ENCODE assay signal across 27 cellular contexts in genomic region chr12:57528176-57528575, GRCh38.
"Had no signal": no experiment of that assay in that cellular context is flagged by ENCODE, and none has a peak within 500 bp of the region (broad histone marks: within the 10 kb centered on the region; RNA-seq: fewer than 3 reads in every experiment).

No MANE protein-coding gene starts in this region.

- H3K27ac Mint-ChIP-seq: activated B cell treated with CpG ODN at 0.5 μM for 24 hours had no signal

- H3K27ac ChIP-seq: colonic mucosa, ovary, prostate gland, suprapubic skin, transverse colon, uterus had no signal

- H3K9me3 ChIP-seq: colonic mucosa, esophagus muscularis mucosa, gastrocnemius medialis, ovary, prostate gland, stomach, suprapubic skin, transverse colon, uterus had no signal

- H3K4me3 Mint-ChIP-seq: activated B cell treated with CpG ODN at 0.5 μM for 24 hours; activated CD4-positive, alpha-beta T cell treated with anti-CD3 and anti-CD28 coated beads for 36 hours; activated T-cell treated with anti-CD3 and anti-CD28 coated beads, Interleukin-2, amount 50 U/mL, for 4 hours; effector memory CD8-positive, alpha-beta T cell; mesothelial cell of epicardium; natural killer cell had no signal

- H3K36me3 ChIP-seq: ovary, uterus had no signal

- ATAC-seq: activated CD4-positive, alpha-beta T cell treated with anti-CD3 and anti-CD28 coated beads for 36 hours; activated T-cell treated with anti-CD3 and anti-CD28 coated beads, Interleukin-2, amount 50 U/mL, for 4 hours; effector memory CD8-positive, alpha-beta T cell; gastrocnemius medialis; left ventricle myocardium superior; natural killer cell had no signal

- H3K4me3 ChIP-seq: colonic mucosa, dorsolateral prefrontal cortex, esophagus muscularis mucosa, gastrocnemius medialis, ovary, prostate gland, stomach, suprapubic skin, transverse colon, uterus had no signal

- H3K9me3 Mint-ChIP-seq: activated B cell treated with CpG ODN at 0.5 μM for 24 hours; activated T-cell treated with anti-CD3 and anti-CD28 coated beads, Interleukin-2, amount 50 U/mL, for 4 hours; effector memory CD8-positive, alpha-beta T cell; mesothelial cell of epicardium; natural killer cell had no signal

- H3K27me3 Mint-ChIP-seq: activated B cell treated with CpG ODN at 0.5 μM for 24 hours; activated CD4-positive, alpha-beta T cell treated with anti-CD3 and anti-CD28 coated beads for 36 hours; effector memory CD8-positive, alpha-beta T cell had no signal

- H3K27me3 ChIP-seq: colonic mucosa, dorsolateral prefrontal cortex, esophagus muscularis mucosa, gastrocnemius medialis, ovary, stomach, suprapubic skin, transverse colon, uterus had no signal

- DNase-seq: activated B cell treated with CpG ODN at 0.5 μM for 24 hours; activated CD4-positive, alpha-beta T cell treated with anti-CD3 and anti-CD28 coated beads for 36 hours; activated CD4-positive, alpha-beta T cell treated with anti-CD3 and anti-CD28 coated beads, Interleukin-2, amount 50 U/mL, for 4 hours; activated CD8-positive, alpha-beta memory T cell treated with anti-CD3 and anti-CD28 coated beads for 24 hours; activated CD8-positive, alpha-beta memory T cell treated with anti-CD3 and anti-CD28 coated beads, Interleukin-2, amount 50 U/mL, for 4 hours; activated naive CD4-positive, alpha-beta T cell treated with Interleukin-2 at 50 U/mL for 16 hours; activated T-cell treated with anti-CD3 and anti-CD28 coated beads, Interleukin-2, amount 50 U/mL, for 4 hours; amygdala; colonic mucosa; dorsolateral prefrontal cortex; effector memory CD8-positive, alpha-beta T cell; gastrocnemius medialis; head of caudate nucleus; hypothalamus; left ventricle myocardium superior; mammary epithelial cell; natural killer cell; ovary; stimulated activated CD4-positive, alpha-beta T cell treated with anti-CD3 and anti-CD28 coated beads, Interleukin-4, amount 100 ng/mL, for 24 hours; stomach; T-helper 9 cell; transverse colon; uterus had no signal
